Comparison of ENCODE assay signal across 18 cellular contexts in the genomic region with DNA sequence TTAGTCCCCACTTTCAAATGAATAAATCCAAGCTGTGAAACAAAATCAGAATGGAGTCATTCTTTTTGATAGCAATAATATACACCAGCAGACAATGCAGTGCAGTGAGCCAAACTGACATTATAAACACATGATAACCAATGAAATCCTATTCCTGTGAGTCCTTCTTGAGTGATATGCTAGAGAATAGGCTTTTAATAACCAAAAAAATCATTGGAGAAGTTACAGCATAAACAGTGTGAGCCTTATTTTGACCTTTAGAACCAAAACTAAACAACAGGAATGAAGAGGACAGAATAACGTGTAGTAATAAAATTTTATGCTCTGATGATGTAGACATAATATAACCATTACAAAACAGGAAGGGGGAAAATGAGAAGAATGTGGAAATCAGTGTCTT. TPM values are rescaled to one million over a fixed set of nuclear protein-coding genes. Genes with fewer than 3 reads are reported as not detected.
DNase-seq lines count a peak whose midpoint lies in the region; TF ChIP-seq lines count a peak whose summit lies in the region.
"Had no signal": no experiment of that assay in that cellular context is flagged by ENCODE, and none has a peak within 500 bp of the region (broad histone marks: within the 10 kb centered on the region; RNA-seq: fewer than 3 reads in every experiment).

No MANE protein-coding gene starts in this region.

- H3K27me3 ChIP-seq in adipocyte (replicated peaks; ENCODE audit: control insufficient read depth, insufficient read depth, low read length): no peaks in the 10 kb centered on the region
- no peaks in the 10 kb centered on the region for H3K27me3 ChIP-seq in mesenchymal stem cell (ENCODE audit: control insufficient read depth in 1 of 2, insufficient read depth in 1 of 2, low read length in 2 of 2)
- H3K27me3 ChIP-seq in tibial nerve: no peaks in the 10 kb centered on the region
- H3K27me3 ChIP-seq in ovary: no peaks in the 10 kb centered on the region

- no peaks in the 10 kb centered on the region for H3K9me3 Mint-ChIP-seq in activated naive CD8-positive, alpha-beta T cell (ENCODE audit: low read depth)
- H3K9me3 Mint-ChIP-seq in activated naive CD8-positive, alpha-beta T cell treated with anti-CD3 and anti-CD28 coated beads for 36 hours: no peaks in the 10 kb centered on the region
- H3K9me3 Mint-ChIP-seq: effector memory CD8-positive, alpha-beta T cell; neural crest cell had no signal

- H2BK5ac ChIP-seq in mesenchymal stem cell (ENCODE audit: low read depth, low read length, poor library complexity, severe bottlenecking): no peak overlapping the region

- peaks cover 49% of the 10 kb centered on the region for H3K4me1 Mint-ChIP-seq in activated naive CD8-positive, alpha-beta T cell (ENCODE audit: low read depth)
- peaks cover 31% of the 10 kb centered on the region for H3K4me1 Mint-ChIP-seq in activated naive CD8-positive, alpha-beta T cell treated with anti-CD3 and anti-CD28 coated beads for 36 hours

- H3K27ac ChIP-seq in mesenchymal stem cell (ENCODE audit: low read length, poor library complexity, severe bottlenecking) (no peak overlapping the region), tibial nerve (peak overlapping the region in 3 of 4 donors; percentile 9 to 87 (median 70)), ovary (no peak overlapping the region)

- H3K36me3 Mint-ChIP-seq in activated naive CD8-positive, alpha-beta T cell: peaks cover 23% of the 10 kb centered on the region
- H3K36me3 Mint-ChIP-seq in activated naive CD8-positive, alpha-beta T cell treated with anti-CD3 and anti-CD28 coated beads for 36 hours: peaks cover 41% of the 10 kb centered on the region

- no peak overlapping the region for H3K23ac ChIP-seq in mesenchymal stem cell (ENCODE audit: low read length in 2 of 2)

- TF ChIP-seq POLR2A in tibial nerve (IDR thresholded peaks at IDR 0.05) (no peak), ovary (IDR thresholded peaks at IDR 0.05) (no peak)

- H3K18ac ChIP-seq in mesenchymal stem cell (ENCODE audit: low read depth in 1 of 2, low read length in 2 of 2): no peak overlapping the region

- no peak overlapping the region for H2BK120ac ChIP-seq in mesenchymal stem cell (ENCODE audit: low read depth, low read length)

- TF ChIP-seq EP300 in tibial nerve (IDR thresholded peaks at IDR 0.05) (no peak), ovary (IDR thresholded peaks at IDR 0.05) (no peak)

- H4K8ac ChIP-seq in mesenchymal stem cell (ENCODE audit: low read length): no peak overlapping the region

- H3K27me3 Mint-ChIP-seq in activated naive CD8-positive, alpha-beta T cell: no peaks in the 10 kb centered on the region
- no peaks in the 10 kb centered on the region for H3K27me3 Mint-ChIP-seq in activated naive CD8-positive, alpha-beta T cell treated with anti-CD3 and anti-CD28 coated beads for 36 hours
- H3K27me3 Mint-ChIP-seq: effector memory CD8-positive, alpha-beta T cell had no signal

- no peak overlapping the region for H4K91ac ChIP-seq in mesenchymal stem cell (ENCODE audit: low read length)

- no peak for DNase-seq in activated naive CD8-positive, alpha-beta T cell treated with anti-CD3 and anti-CD28 coated beads for 36 hours
- DNase-seq in adipocyte (ENCODE audit: low read depth): no peak
- DNase-seq in mesenchymal stem cell: no peak
- no peak for DNase-seq in tibial nerve (ENCODE audit: low spot score in 2 of 2)
- no peak for DNase-seq in Kasumi-1 (lab: John Stamatoyannopoulos, UW)
- DNase-seq in activated effector memory CD4-positive, alpha-beta T cell treated with Interleukin-2 at 50 U/mL for 16 hours: no peak
- DNase-seq in ovary: no peak
- DNase-seq: activated CD4-positive, CD25-positive, alpha-beta regulatory T cell; DND-41; effector memory CD8-positive, alpha-beta T cell; stimulated activated CD4-positive, alpha-beta T cell treated with anti-CD3 and anti-CD28 coated beads, Interleukin-15, amount 100 ng/mL, for 24 hours had no signal

- H3K4me3 Mint-ChIP-seq in activated naive CD8-positive, alpha-beta T cell: no peak overlapping the region
- H3K4me3 Mint-ChIP-seq in activated naive CD8-positive, alpha-beta T cell treated with anti-CD3 and anti-CD28 coated beads for 36 hours: no peak overlapping the region
- H3K4me3 Mint-ChIP-seq: neural crest cell had no signal

- intact Hi-C loops in ovary (cut with DNase I): no loop called here

- no peaks in the 10 kb centered on the region for H3K9me3 ChIP-seq in adipocyte (ENCODE audit: control insufficient read depth, low read length)
- H3K9me3 ChIP-seq in mesenchymal stem cell (ENCODE audit: control insufficient read depth, low read length): no peaks in the 10 kb centered on the region
- H3K9me3 ChIP-seq in tibial nerve: no peaks in the 10 kb centered on the region
- no peaks in the 10 kb centered on the region for H3K9me3 ChIP-seq in ovary

- peak overlapping the region; percentile 48 for H3K27ac Mint-ChIP-seq in activated naive CD8-positive, alpha-beta T cell
- H3K27ac Mint-ChIP-seq in activated naive CD8-positive, alpha-beta T cell treated with anti-CD3 and anti-CD28 coated beads for 36 hours: no peak overlapping the region

- H3K9ac ChIP-seq in adipocyte (ENCODE audit: low read length): peak overlapping the region; percentile 51
- peak overlapping the region; percentile 35 for H3K9ac ChIP-seq in mesenchymal stem cell (ENCODE audit: low read length)

- H3K4me2 ChIP-seq in mesenchymal stem cell (ENCODE audit: low read length, poor library complexity, severe bottlenecking): no peak overlapping the region

- H2AK5ac ChIP-seq in mesenchymal stem cell (ENCODE audit: low read length, severe bottlenecking): no peak overlapping the region

- no peak overlapping the region for H2BK15ac ChIP-seq in mesenchymal stem cell (ENCODE audit: low read depth, poor library complexity, severe bottlenecking)

- H3K4me3 ChIP-seq in adipocyte (ENCODE audit: low read length) (peak overlapping the region; percentile 53), mesenchymal stem cell (ENCODE audit: insufficient read depth in 1 of 2, low read depth in 1 of 2, low read length in 2 of 2) (no peak overlapping the region), tibial nerve (no peak overlapping the region), ovary (no peak overlapping the region)
- H3K4me3 ChIP-seq: GM12878 had no signal

- WGBS in mesenchymal stem cell: no CpG with 5 or more reads among the region's 1 CpG
- WGBS in tibial nerve, 2 donors: 0 to 7% methylated on average over 1 of the region's 1 CpG
- 7 to 23% (median 14%) methylated on average over 1 of the region's 1 CpG for WGBS in ovary, 3 donors

- H2BK12ac ChIP-seq in mesenchymal stem cell (ENCODE audit: low read length in 2 of 2): no peak overlapping the region

- H3K4ac ChIP-seq in mesenchymal stem cell (ENCODE audit: low read depth in 1 of 2, low read length in 2 of 2): no peak overlapping the region

- peaks cover 32% of the 10 kb centered on the region for H3K79me1 ChIP-seq in mesenchymal stem cell (replicated peaks; ENCODE audit: low read length, poor library complexity, severe bottlenecking)

- H3K14ac ChIP-seq in mesenchymal stem cell (ENCODE audit: low read length in 2 of 2): no peak overlapping the region

- TF ChIP-seq CTCF in tibial nerve (IDR thresholded peaks at IDR 0.05): no peak
- TF ChIP-seq CTCF in ovary (IDR thresholded peaks at IDR 0.05): no peak

- no peak overlapping the region for H2AFZ ChIP-seq in mesenchymal stem cell (ENCODE audit: low read depth, low read length)

- H3K36me3 ChIP-seq in adipocyte (ENCODE audit: control insufficient read depth, insufficient read depth, low read length, severe bottlenecking) (peaks cover 78% of the 10 kb centered on the region), mesenchymal stem cell (ENCODE audit: control insufficient read depth in 1 of 2, insufficient read depth in 2 of 2, low read depth in 1 of 2, low read length in 2 of 2) (peaks cover 47 to 84% of the 10 kb centered on the region in 2 experiments), tibial nerve (peaks cover 0 to 67% (median 21%) of the 10 kb centered on the region in 3 donors), ovary (no peaks in the 10 kb centered on the region)

- H3K4me1 ChIP-seq in adipocyte (ENCODE audit: control insufficient read depth, insufficient read depth, low read length) (peaks cover 16% of the 10 kb centered on the region), mesenchymal stem cell (ENCODE audit: control insufficient read depth, insufficient read depth, low read depth, low read length) (peaks cover 2% of the 10 kb centered on the region), tibial nerve (peaks cover 0 to 25% (median 0%) of the 10 kb centered on the region in 4 donors), ovary (ENCODE audit: insufficient read depth) (no peaks in the 10 kb centered on the region)

RNA-seq across cellular contexts. Expression of gene HUS1, which starts 8.7 kb away (rescaled TPM):
- total RNA-seq in activated naive CD8-positive, alpha-beta T cell treated with anti-CD3 and anti-CD28 coated beads for 36 hours: 10 to 100 TPM; 49.2 to 50.4 TPM
- 23.4 TPM for polyA plus RNA-seq in mesenchymal stem cell (2013, experiment 1 of 2)
- polyA plus RNA-seq in mesenchymal stem cell (2013, experiment 2 of 2): 22.3 TPM
- total RNA-seq in tibial nerve (10 to 100 TPM; 26.2 to 29.4 (median 27.8) TPM), ovary (10 to 100 TPM; 10.3 to 27.2 (median 20.7) TPM)
- 10 to 100 TPM; 10.0 to 21.4 TPM for polyA plus RNA-seq in ovary

RNA-seq across cellular contexts. Expression of gene PKD1L1, which starts 22.5 kb away (rescaled TPM):
- under 1 TPM; 0.02 to 0.10 TPM for total RNA-seq in activated naive CD8-positive, alpha-beta T cell treated with anti-CD3 and anti-CD28 coated beads for 36 hours
- 0.03 TPM for polyA plus RNA-seq in mesenchymal stem cell (2013, experiment 1 of 2)
- polyA plus RNA-seq in mesenchymal stem cell (2013, experiment 2 of 2): 0.05 TPM
- total RNA-seq in tibial nerve (1 to 10 TPM in 2 of 4 donors, under 1 TPM in 2; 0.44 to 8.4 (median 0.82) TPM), ovary (under 1 TPM; 0.11 to 0.48 (median 0.28) TPM)
- under 1 TPM; 0.13 to 0.22 TPM for polyA plus RNA-seq in ovary
- total RNA-seq: MCF 10A had no signal

RNA-seq across cellular contexts. Expression of gene SUN3, which starts 58.2 kb away (rescaled TPM):
- total RNA-seq in activated naive CD8-positive, alpha-beta T cell treated with anti-CD3 and anti-CD28 coated beads for 36 hours: under 1 TPM in 1 of 2 experiments, not detected in 1; 0.54 TPM
- polyA plus RNA-seq in mesenchymal stem cell (2013, experiment 1 of 2): not detected
- not detected for polyA plus RNA-seq in mesenchymal stem cell (2013, experiment 2 of 2)
- not detected for total RNA-seq in tibial nerve
- not detected for total RNA-seq in ovary
- not detected for polyA plus RNA-seq in ovary
- total RNA-seq: astrocyte, GM12878, kidney epithelial cell, MCF 10A, neural crest cell, ureter had no signal

Comparison
In these comparisons a context has a peak if more than half of its experiments do, and no peak if none do; other contexts are left out.
1. H3K27ac ChIP-seq: peak in tibial nerve (3 of 4); none in mesenchymal stem cell (single experiment) and ovary (0 of 2).